Comparison of ENCODE assay signal across 8 cellular contexts in genomic region chr13:72839831-72840426, GRCh38. TPM values are rescaled to one million over a fixed set of nuclear protein-coding genes. Genes with fewer than 3 reads are reported as not detected.
DNase-seq lines count a peak whose midpoint lies in the region; ATAC-seq and TF ChIP-seq lines count a peak whose summit lies in the region.

No MANE protein-coding gene starts in this region.

- peak; percentile 71 for ATAC-seq in activated CD4-positive, CD25-positive, alpha-beta regulatory T cell treated with anti-CD3 and anti-CD28 coated beads, Interleukin-2, amount 50 U/mL, for 24 hours
- ATAC-seq in left lobe of liver, result peak; percentile 100

- H3K4me1 Mint-ChIP-seq in MCF 10A (ENCODE audit: insufficient read depth, unreplicated experiment), result peaks cover 5% of the 10 kb centered on the region

- H3K36me3 ChIP-seq in GM23248 (ENCODE audit: low read depth), result peaks cover 24% of the 10 kb centered on the region

- no peaks in the 10 kb centered on the region for H3K27me3 Mint-ChIP-seq in MCF 10A (ENCODE audit: insufficient read depth, unreplicated experiment)

- H3K9me3 ChIP-seq in GM23248 (ENCODE audit: low read depth), result no peaks in the 10 kb centered on the region

- no peak overlapping the region for H3K4me3 Mint-ChIP-seq in MCF 10A (ENCODE audit: unreplicated experiment)

- H3K27ac ChIP-seq in GM23248, result no peak overlapping the region

- no TSS peak for BruUV-seq in MCF 10A (replicated peaks; lab: Mats Ljungman, UMichigan)

- no peaks in the 10 kb centered on the region for H3K36me3 Mint-ChIP-seq in MCF 10A (ENCODE audit: insufficient read depth, unreplicated experiment)

- no peaks in the 10 kb centered on the region for H3K4me1 ChIP-seq in GM23248 (ENCODE audit: insufficient read depth)

- no peak overlapping the region for H3K4me2 ChIP-seq in GM23248 (ENCODE audit: unreplicated experiment)

- CTCF ChIA-PET in MCF 10A (lab: Yijun Ruan, JAX), result interaction anchor here (0.6 to 2.7 kb wide), 22 partner anchors 8 to 874 kb away, joined by 3 to 15 read pairs (median 4); partner anchors contain the start of gene KLF5

- no peaks in the 10 kb centered on the region for H3K27me3 ChIP-seq in GM23248 (replicated peaks; ENCODE audit: insufficient read depth)

- H3K9me2 ChIP-seq in GM23248 (ENCODE audit: insufficient read depth), result no peaks in the 10 kb centered on the region

- in situ Hi-C loops in GM23248 (cut with MboI), result no loop called here

- DNase-seq in activated CD4-positive, CD25-positive, alpha-beta regulatory T cell treated with anti-CD3 and anti-CD28 coated beads, Interleukin-2, amount 50 U/mL, for 72 hours, result no peak
- DNase-seq in GM23248 (peak; percentile 70), SKM-1 (lab: John Stamatoyannopoulos, UW; ENCODE audit: unreplicated experiment) (peak; percentile 50), MCF 10A (ENCODE audit: unreplicated experiment) (peak; percentile 80), left lobe of liver (ENCODE audit: low spot score) (peak; percentile 66), stromal cell of bone marrow (ENCODE audit: low read depth) (peak; percentile 8)
- DNase-seq in Jurkat, Clone E6-1 (ENCODE audit: low read depth, low spot score), result peak; percentile 7

- WGBS in GM23248 (ENCODE audit: low coverage in 1 of 2, low lambda C conversion rate in 2 of 2, missing lambda C conversion rate in 2 of 2), 2 experiments, result 7 to 21% methylated on average over 1 of the region's 1 CpG

- H3K27ac Mint-ChIP-seq in MCF 10A (ENCODE audit: low read depth, unreplicated experiment), result no peak overlapping the region

- intact Hi-C loops in MCF 10A (cut with micrococcal nuclease), result loop anchor here (1.0 to 10.0 kb wide), 4 partner anchors 218 to 868 kb away; no protein-coding TSS in a partner anchor

- TF ChIP-seq CTCF in MCF 10A (IDR thresholded peaks at IDR 0.05; ENCODE audit: unreplicated experiment), result peak; percentile 84

- H3K9me3 Mint-ChIP-seq in MCF 10A (ENCODE audit: unreplicated experiment), result no peaks in the 10 kb centered on the region

- no peak overlapping the region for H2AFZ ChIP-seq in GM23248

- POLR2A ChIA-PET in MCF 10A (lab: Yijun Ruan, JAX), result interaction anchor here (1.0 to 7.8 kb wide), 3 partner anchors 146 to 225 kb away, joined by 3 to 54 read pairs (median 3); partner anchors contain the start of gene KLF5

- H3F3A ChIP-seq in GM23248 (ENCODE audit: insufficient read depth), result 0 out of 2 replicates have a peak, but pooled peaks cover 6% of the 10 kb centered on the region

- H3K4me3 ChIP-seq in GM23248, result no peak overlapping the region
- H3K4me3 ChIP-seq in Jurkat, Clone E6-1 (ENCODE audit: low read length), result no peak overlapping the region

- no peaks in the 10 kb centered on the region for H4K20me1 ChIP-seq in GM23248 (ENCODE audit: insufficient read depth)

- no peaks in the 10 kb centered on the region for H3K79me2 ChIP-seq in GM23248 (ENCODE audit: insufficient read depth)

- H3K9ac ChIP-seq in GM23248, result no peak overlapping the region

RNA-seq across cellular contexts. Expression of gene PIBF1, which starts 58.0 kb away (rescaled TPM):
- 15.2 and 20.4 TPM in 2 replicates for total RNA-seq in GM23248 (2014; rRNA removed; shearing (Covaris generic))
- polyA plus RNA-seq in GM23248 (2016; fragmentation: Nextera tagmentation; extraction: Ambion mirVana), result 14.8 and 17.0 TPM in 2 replicates
- 14.2 TPM for polyA plus RNA-seq in Jurkat, Clone E6-1 (2012; ENCODE audit: insufficient read depth, insufficient read length)
- 30.4 and 38.4 TPM in 2 replicates for total RNA-seq in MCF 10A (2022)
- total RNA-seq in left lobe of liver, result 6.5 TPM

RNA-seq across cellular contexts. Expression of gene DIS3, which starts 58.2 kb away (rescaled TPM):
- 28.2 and 31.0 TPM in 2 replicates for total RNA-seq in GM23248 (2014; rRNA removed; shearing (Covaris generic))
- polyA plus RNA-seq in GM23248 (2016; fragmentation: Nextera tagmentation; extraction: Ambion mirVana), result 17.3 and 18.9 TPM in 2 replicates
- polyA plus RNA-seq in Jurkat, Clone E6-1 (2012; ENCODE audit: insufficient read depth, insufficient read length), result 35.7 TPM
- total RNA-seq in MCF 10A (2022) (41.3 and 44.4 TPM in 2 replicates), left lobe of liver (13.8 TPM)
